In the genomic region with DNA sequence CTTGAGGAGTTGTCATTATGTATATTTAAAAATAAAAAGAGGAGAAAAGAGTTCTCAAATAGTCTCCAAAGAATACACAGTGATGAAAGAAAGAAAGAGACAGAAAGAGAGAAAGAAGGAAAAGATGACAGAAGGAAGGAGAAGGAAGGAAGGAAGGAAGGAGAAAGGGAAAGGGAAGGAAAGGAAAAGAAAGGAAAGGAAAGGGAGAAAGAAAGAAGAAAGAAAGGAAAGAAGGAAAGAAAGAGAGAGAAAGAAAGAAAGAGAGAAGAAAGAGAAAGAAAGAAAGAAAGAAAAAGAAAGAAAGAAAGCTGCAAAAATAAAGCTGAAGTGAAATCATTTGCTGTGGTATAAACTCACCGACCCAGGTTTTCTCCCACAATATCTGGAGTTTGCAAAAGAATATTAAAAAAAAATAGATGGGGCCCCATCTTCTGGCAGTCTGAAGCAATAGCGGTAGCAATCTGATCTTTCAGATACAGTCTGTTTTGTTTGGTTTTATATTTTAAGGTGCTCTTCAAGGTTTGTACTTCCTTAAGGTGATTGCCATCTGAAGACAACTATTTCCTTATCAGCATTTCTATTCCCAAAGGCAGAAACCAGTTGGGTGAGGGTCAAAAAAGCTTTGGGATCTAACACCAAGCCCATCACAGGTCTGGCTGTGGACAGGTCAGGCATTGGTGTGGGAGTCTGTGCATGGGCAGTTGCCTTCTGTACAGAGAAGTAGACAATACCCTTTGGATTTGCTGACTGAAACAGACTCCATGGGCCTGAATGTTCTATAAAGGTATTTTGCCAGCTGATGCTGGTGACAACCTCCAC, we compare ENCODE assay signal across 1 cellular context.
TF ChIP-seq lines count a peak whose summit lies in the region.

No MANE protein-coding gene starts in this region.

TF ChIP-seq in K562, 482 proteins besides CTCF, POLR2A, EP300 and RAD21 (continued from another document):
- TF ChIP-seq, protein P1, sequence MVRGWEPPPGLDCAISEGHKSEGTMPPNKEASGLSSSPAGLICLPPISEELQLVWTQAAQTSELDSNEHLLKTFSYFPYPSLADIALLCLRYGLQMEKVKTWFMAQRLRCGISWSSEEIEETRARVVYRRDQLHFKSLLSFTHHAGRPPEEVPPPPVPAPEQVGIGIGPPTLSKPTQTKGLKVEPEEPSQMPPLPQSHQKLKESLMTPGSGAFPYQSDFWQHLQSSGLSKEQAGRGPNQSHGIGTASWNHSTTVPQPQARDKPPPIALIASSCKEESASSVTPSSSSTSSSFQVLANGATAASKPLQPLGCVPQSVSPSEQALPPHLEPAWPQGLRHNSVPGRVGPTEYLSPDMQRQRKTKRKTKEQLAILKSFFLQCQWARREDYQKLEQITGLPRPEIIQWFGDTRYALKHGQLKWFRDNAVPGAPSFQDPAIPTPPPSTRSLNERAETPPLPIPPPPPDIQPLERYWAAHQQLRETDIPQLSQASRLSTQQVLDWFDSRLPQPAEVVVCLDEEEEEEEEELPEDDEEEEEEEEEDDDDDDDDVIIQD (CRISPR knock-in tag; IDR thresholded peaks at IDR 0.05): no peak
- TF ChIP-seq NCOR1 (IDR thresholded peaks at IDR 0.05) (0 out of 2 replicates have a peak, but pooled peaks have one; percentile 14), ARID1B (IDR thresholded peaks at IDR 0.05) (0 out of 2 replicates have a peak, but pooled peaks have one; percentile 36), U2AF2 (optimal IDR thresholded peaks at IDR 0.05; ENCODE audit: low read depth, low read length) (no peak), FOXK2 (conservative IDR thresholded peaks at IDR 0.05 in 1 of 2, IDR thresholded peaks at IDR 0.05 in 1 of 2; ENCODE audit: low read depth in 2 of 2) (0 out of 4 replicates have a peak, but pooled peaks of 1 of the 2 experiments have one; percentile 42), YBX1 (IDR thresholded peaks at IDR 0.05) (peak; percentile 72; the same call in 1 of the 2 replicates), MTA1 (IDR thresholded peaks at IDR 0.05; ENCODE audit: borderline replicate concordance) (0 out of 2 replicates have a peak, but pooled peaks have one; percentile 48), BRD9 (IDR thresholded peaks at IDR 0.05; ENCODE audit: low read depth, partially characterized antibody) (peak; percentile 73), THRAP3 (IDR thresholded peaks at IDR 0.05; ENCODE audit: borderline replicate concordance) (0 out of 2 replicates have a peak, but pooled peaks have one; percentile 15), ZNF76 (CRISPR knock-in tag; IDR thresholded peaks at IDR 0.05; ENCODE audit: borderline replicate concordance) (no peak), SMC3 (conservative IDR thresholded peaks at IDR 0.05; ENCODE audit: insufficient read depth, low read depth, low read length) (0 out of 2 replicates have a peak, but pooled peaks have one; percentile 15), LARP7 (IDR thresholded peaks at IDR 0.05) (peak; percentile 87), ASH1L (IDR thresholded peaks at IDR 0.05; ENCODE audit: borderline replicate concordance, low read depth, partially characterized antibody) (peak; percentile 35), TRIM24 (IDR thresholded peaks at IDR 0.05) (peak in 1 of 2 experiments; percentile 27; a peak in 1 of 4 replicates), TOE1 (IDR thresholded peaks at IDR 0.05; ENCODE audit: borderline replicate concordance) (peak; percentile 41; the same call in 1 of the 2 replicates), TOE1 (CRISPR knock-in tag; IDR thresholded peaks at IDR 0.05; ENCODE audit: borderline replicate concordance, low read depth) (no peak), ELF4 (CRISPR knock-in tag; IDR thresholded peaks at IDR 0.05) (0 out of 2 replicates have a peak, but pooled peaks have one; percentile 57), SMARCA4 (IDR thresholded peaks at IDR 0.05) (peak; percentile 28; the same call in 1 of the 2 replicates), ARNT (IDR thresholded peaks at IDR 0.05) (peak in 1 of 2 experiments; percentile 78; a peak in 1 of 4 replicates), ZNF184 (CRISPR knock-in tag; IDR thresholded peaks at IDR 0.05) (no peak), SMARCA5 (IDR thresholded peaks at IDR 0.05) (peak; percentile 63; the same call in 1 of the 2 replicates)
- TF ChIP-seq, protein P2, sequence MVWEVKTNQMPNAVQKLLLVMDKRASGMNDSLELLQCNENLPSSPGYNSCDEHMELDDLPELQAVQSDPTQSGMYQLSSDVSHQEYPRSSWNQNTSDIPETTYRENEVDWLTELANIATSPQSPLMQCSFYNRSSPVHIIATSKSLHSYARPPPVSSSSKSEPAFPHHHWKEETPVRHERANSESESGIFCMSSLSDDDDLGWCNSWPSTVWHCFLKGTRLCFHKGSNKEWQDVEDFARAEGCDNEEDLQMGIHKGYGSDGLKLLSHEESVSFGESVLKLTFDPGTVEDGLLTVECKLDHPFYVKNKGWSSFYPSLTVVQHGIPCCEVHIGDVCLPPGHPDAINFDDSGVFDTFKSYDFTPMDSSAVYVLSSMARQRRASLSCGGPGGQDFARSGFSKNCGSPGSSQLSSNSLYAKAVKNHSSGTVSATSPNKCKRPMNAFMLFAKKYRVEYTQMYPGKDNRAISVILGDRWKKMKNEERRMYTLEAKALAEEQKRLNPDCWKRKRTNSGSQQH (CRISPR knock-in tag; IDR thresholded peaks at IDR 0.05): 0 out of 2 replicates have a peak, but pooled peaks have one; percentile 53
- TF ChIP-seq, protein P3, sequence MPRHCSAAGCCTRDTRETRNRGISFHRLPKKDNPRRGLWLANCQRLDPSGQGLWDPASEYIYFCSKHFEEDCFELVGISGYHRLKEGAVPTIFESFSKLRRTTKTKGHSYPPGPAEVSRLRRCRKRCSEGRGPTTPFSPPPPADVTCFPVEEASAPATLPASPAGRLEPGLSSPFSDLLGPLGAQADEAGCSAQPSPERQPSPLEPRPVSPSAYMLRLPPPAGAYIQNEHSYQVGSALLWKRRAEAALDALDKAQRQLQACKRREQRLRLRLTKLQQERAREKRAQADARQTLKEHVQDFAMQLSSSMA (CRISPR knock-in tag; IDR thresholded peaks at IDR 0.05): no peak
- TF ChIP-seq, protein P4, sequence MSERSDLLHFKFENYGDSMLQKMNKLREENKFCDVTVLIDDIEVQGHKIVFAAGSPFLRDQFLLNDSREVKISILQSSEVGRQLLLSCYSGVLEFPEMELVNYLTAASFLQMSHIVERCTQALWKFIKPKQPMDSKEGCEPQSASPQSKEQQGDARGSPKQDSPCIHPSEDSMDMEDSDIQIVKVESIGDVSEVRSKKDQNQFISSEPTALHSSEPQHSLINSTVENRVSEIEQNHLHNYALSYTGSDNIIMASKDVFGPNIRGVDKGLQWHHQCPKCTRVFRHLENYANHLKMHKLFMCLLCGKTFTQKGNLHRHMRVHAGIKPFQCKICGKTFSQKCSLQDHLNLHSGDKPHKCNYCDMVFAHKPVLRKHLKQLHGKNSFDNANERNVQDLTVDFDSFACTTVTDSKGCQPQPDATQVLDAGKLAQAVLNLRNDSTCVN (CRISPR knock-in tag; IDR thresholded peaks at IDR 0.05): peak; percentile 80; the same call in 1 of the 2 replicates
- TF ChIP-seq, protein P5, sequence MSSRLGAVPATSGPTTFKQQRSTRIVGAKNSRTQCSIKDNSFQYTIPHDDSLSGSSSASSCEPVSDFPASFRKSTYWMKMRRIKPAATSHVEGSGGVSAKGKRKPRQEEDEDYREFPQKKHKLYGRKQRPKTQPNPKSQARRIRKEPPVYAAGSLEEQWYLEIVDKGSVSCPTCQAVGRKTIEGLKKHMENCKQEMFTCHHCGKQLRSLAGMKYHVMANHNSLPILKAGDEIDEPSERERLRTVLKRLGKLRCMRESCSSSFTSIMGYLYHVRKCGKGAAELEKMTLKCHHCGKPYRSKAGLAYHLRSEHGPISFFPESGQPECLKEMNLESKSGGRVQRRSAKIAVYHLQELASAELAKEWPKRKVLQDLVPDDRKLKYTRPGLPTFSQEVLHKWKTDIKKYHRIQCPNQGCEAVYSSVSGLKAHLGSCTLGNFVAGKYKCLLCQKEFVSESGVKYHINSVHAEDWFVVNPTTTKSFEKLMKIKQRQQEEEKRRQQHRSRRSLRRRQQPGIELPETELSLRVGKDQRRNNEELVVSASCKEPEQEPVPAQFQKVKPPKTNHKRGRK (tag; IDR thresholded peaks at IDR 0.05): peak; percentile 100
- TF ChIP-seq, protein P6, sequence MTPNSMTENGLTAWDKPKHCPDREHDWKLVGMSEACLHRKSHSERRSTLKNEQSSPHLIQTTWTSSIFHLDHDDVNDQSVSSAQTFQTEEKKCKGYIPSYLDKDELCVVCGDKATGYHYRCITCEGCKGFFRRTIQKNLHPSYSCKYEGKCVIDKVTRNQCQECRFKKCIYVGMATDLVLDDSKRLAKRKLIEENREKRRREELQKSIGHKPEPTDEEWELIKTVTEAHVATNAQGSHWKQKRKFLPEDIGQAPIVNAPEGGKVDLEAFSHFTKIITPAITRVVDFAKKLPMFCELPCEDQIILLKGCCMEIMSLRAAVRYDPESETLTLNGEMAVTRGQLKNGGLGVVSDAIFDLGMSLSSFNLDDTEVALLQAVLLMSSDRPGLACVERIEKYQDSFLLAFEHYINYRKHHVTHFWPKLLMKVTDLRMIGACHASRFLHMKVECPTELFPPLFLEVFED (CRISPR knock-in tag; conservative IDR thresholded peaks at IDR 0.05): peak; percentile 80; the same call in 1 of the 2 replicates
- TF ChIP-seq, protein P7, sequence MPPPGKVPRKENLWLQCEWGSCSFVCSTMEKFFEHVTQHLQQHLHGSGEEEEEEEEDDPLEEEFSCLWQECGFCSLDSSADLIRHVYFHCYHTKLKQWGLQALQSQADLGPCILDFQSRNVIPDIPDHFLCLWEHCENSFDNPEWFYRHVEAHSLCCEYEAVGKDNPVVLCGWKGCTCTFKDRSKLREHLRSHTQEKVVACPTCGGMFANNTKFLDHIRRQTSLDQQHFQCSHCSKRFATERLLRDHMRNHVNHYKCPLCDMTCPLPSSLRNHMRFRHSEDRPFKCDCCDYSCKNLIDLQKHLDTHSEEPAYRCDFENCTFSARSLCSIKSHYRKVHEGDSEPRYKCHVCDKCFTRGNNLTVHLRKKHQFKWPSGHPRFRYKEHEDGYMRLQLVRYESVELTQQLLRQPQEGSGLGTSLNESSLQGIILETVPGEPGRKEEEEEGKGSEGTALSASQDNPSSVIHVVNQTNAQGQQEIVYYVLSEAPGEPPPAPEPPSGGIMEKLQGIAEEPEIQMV (tag; conservative IDR thresholded peaks at IDR 0.05; ENCODE audit: low read depth): peak; percentile 62
- TF ChIP-seq, protein P8, sequence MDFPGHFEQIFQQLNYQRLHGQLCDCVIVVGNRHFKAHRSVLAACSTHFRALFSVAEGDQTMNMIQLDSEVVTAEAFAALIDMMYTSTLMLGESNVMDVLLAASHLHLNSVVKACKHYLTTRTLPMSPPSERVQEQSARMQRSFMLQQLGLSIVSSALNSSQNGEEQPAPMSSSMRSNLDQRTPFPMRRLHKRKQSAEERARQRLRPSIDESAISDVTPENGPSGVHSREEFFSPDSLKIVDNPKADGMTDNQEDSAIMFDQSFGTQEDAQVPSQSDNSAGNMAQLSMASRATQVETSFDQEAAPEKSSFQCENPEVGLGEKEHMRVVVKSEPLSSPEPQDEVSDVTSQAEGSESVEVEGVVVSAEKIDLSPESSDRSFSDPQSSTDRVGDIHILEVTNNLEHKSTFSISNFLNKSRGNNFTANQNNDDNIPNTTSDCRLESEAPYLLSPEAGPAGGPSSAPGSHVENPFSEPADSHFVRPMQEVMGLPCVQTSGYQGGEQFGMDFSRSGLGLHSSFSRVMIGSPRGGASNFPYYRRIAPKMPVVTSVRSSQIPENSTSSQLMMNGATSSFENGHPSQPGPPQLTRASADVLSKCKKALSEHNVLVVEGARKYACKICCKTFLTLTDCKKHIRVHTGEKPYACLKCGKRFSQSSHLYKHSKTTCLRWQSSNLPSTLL (IDR thresholded peaks at IDR 0.05): peak; percentile 20; the same call in 1 of the 2 replicates
